Comparison of ENCODE assay signal across 25 cellular contexts in genomic region chr6:110720066-110720465, GRCh38.
DNase-seq lines count a peak whose midpoint lies in the region; ATAC-seq and TF ChIP-seq lines count a peak whose summit lies in the region.
"Had no signal": no experiment of that assay in that cellular context is flagged by ENCODE, and none has a peak within 500 bp of the region (broad histone marks: within the 10 kb centered on the region; RNA-seq: fewer than 3 reads in every experiment).

No MANE protein-coding gene starts in this region.

- H3K9me3 ChIP-seq in mammary epithelial cell (replicated peaks; ENCODE audit: insufficient read depth, low read length) (no peaks in the 10 kb centered on the region), HAP-1 (no peaks in the 10 kb centered on the region)
- no peaks in the 10 kb centered on the region for H3K9me3 ChIP-seq in CD8-positive, alpha-beta T cell (ENCODE audit: low read length)
- H3K9me3 ChIP-seq: BE2C had no signal

- no peak overlapping the region for H2AFZ ChIP-seq in mammary epithelial cell (ENCODE audit: low read depth, low read length)

- H3K27me3 ChIP-seq in mammary epithelial cell (ENCODE audit: insufficient read depth, low read length) (no peaks in the 10 kb centered on the region), HAP-1 (ENCODE audit: low read depth) (no peaks in the 10 kb centered on the region)
- no peaks in the 10 kb centered on the region for H3K27me3 ChIP-seq in CD8-positive, alpha-beta T cell (ENCODE audit: insufficient read depth, low read length)
- H3K27me3 ChIP-seq: BE2C had no signal

- dilution Hi-C loops in mammary epithelial cell (cut with HindIII; ENCODE audit: low sequenced_read_pairs), result no loop called here

- no TSS peak for BruUV-seq in mammary epithelial cell (replicated peaks; lab: Mats Ljungman, UMichigan)
- no TSS peak for BruUV-seq in MCF 10A (replicated peaks; lab: Mats Ljungman, UMichigan)

- intact Hi-C loops in mammary epithelial cell (cut with micrococcal nuclease), result no loop called here
- intact Hi-C loops in MCF 10A (cut with micrococcal nuclease), result no loop called here
- intact Hi-C loops in CD8-positive, alpha-beta T cell (cut with DNase I, micrococcal nuclease), result no loop called here

- H3K4me1 Mint-ChIP-seq in MCF 10A (ENCODE audit: insufficient read depth, unreplicated experiment), result no peaks in the 10 kb centered on the region
- no peaks in the 10 kb centered on the region for H3K4me1 Mint-ChIP-seq in CD8-positive, alpha-beta T cell (ENCODE audit: low read depth)
- H3K4me1 Mint-ChIP-seq: CD14-positive monocyte had no signal

- no peaks in the 10 kb centered on the region for H3K9me3 Mint-ChIP-seq in MCF 10A (ENCODE audit: unreplicated experiment)
- no peaks in the 10 kb centered on the region for H3K9me3 Mint-ChIP-seq in CD8-positive, alpha-beta T cell
- H3K9me3 Mint-ChIP-seq: CD14-positive monocyte had no signal

- CTCF ChIA-PET in mammary epithelial cell (lab: Charles Lee; ENCODE audit: low non-redundant PET), result no interaction called here
- CTCF ChIA-PET in MCF 10A (lab: Yijun Ruan, JAX), result interaction anchor here (1.1 kb wide), 1 partner anchor 38 kb away, joined by 3 read pairs; no protein-coding TSS in a partner anchor
- CTCF ChIA-PET in CD8-positive, alpha-beta T cell (lab: Charles Lee), result no interaction called here

- no peak overlapping the region for H3K4me3 ChIP-seq in mammary epithelial cell (replicated peaks in 1 of 3; ENCODE audit: insufficient read depth in 1 of 3, low read depth in 2 of 3, low read length in 3 of 3)
- no peak overlapping the region for H3K4me3 ChIP-seq in HAP-1
- H3K4me3 ChIP-seq in CD8-positive, alpha-beta T cell (ENCODE audit: low read depth, low read length), result no peak overlapping the region
- H3K4me3 ChIP-seq: SK-N-MC had no signal

- WGBS in mammary epithelial cell (ENCODE audit: low coverage, missing lambda C conversion rate), result 78% methylated on average over 2 of the region's 3 CpGs

- DNase-seq in mammary epithelial cell, result peak; percentile 50
- no peak for DNase-seq in MCF 10A (ENCODE audit: unreplicated experiment)
- DNase-seq in epithelial cell of prostate (ENCODE audit: low read depth, low spot score), result peak; percentile 20
- peak; percentile 26 for DNase-seq in globus pallidus (ENCODE audit: low spot score)
- DNase-seq in HAP-1 (ENCODE audit: low spot score in 2 of 2), result no peak
- DNase-seq in CD8-positive, alpha-beta T cell, result no peak
- DNase-seq in LoVo (ENCODE audit: low spot score), result no peak
- DNase-seq: BE2C, DMS153, DND-41, H7, KBM-7, MM.1S, NCI-H1048, NCI-H1417, NCI-H1694, NCI-H2029 treated with DMSO at 0.1 percent for 48 hours, NCI-H446 treated with DMSO at 0.1 percent for 48 hours, NCI-H526, SHP77 treated with DMSO at 0.1 percent for 48 hours had no signal

- H3K36me3 Mint-ChIP-seq in MCF 10A (ENCODE audit: insufficient read depth, unreplicated experiment), result no peaks in the 10 kb centered on the region
- H3K36me3 Mint-ChIP-seq in CD8-positive, alpha-beta T cell, result peaks cover 10% of the 10 kb centered on the region

- H3K36me3 ChIP-seq in mammary epithelial cell (ENCODE audit: insufficient read depth, low read length) (no peaks in the 10 kb centered on the region), HAP-1 (replicated peaks) (no peaks in the 10 kb centered on the region)
- H3K36me3 ChIP-seq in CD8-positive, alpha-beta T cell (ENCODE audit: insufficient read depth, low read length), result no peaks in the 10 kb centered on the region
- H3K36me3 ChIP-seq: BE2C had no signal

- POLR2A ChIA-PET in MCF 10A (lab: Yijun Ruan, JAX), result interaction anchor here (1.1 kb wide), 1 partner anchor 9 kb away, joined by 3 read pairs; no protein-coding TSS in a partner anchor
- POLR2A ChIA-PET in CD8-positive, alpha-beta T cell (lab: Charles Lee), result no interaction called here

- no peaks in the 10 kb centered on the region for H3K27me3 Mint-ChIP-seq in MCF 10A (ENCODE audit: insufficient read depth, unreplicated experiment)
- no peaks in the 10 kb centered on the region for H3K27me3 Mint-ChIP-seq in CD8-positive, alpha-beta T cell (ENCODE audit: low read depth)

- H3K9ac ChIP-seq in mammary epithelial cell (ENCODE audit: insufficient read depth, low read length), result no peak overlapping the region

- H3K4me3 Mint-ChIP-seq in MCF 10A (ENCODE audit: unreplicated experiment), result no peak overlapping the region
- no peak overlapping the region for H3K4me3 Mint-ChIP-seq in CD8-positive, alpha-beta T cell
- H3K4me3 Mint-ChIP-seq: CD14-positive monocyte had no signal

- TF ChIP-seq CTCF in mammary epithelial cell (conservative IDR thresholded peaks at IDR 0.05 in 1 of 2, IDR thresholded peaks at IDR 0.05 in 1 of 2; ENCODE audit: extremely low read depth in 1 of 2, insufficient read depth in 1 of 2, low read depth in 1 of 2, low read length in 2 of 2) (no peak), MCF 10A (IDR thresholded peaks at IDR 0.05; ENCODE audit: unreplicated experiment) (no peak)
- TF ChIP-seq CTCF in CD8-positive, alpha-beta T cell (IDR thresholded peaks at IDR 0.05), result no peak

- H3K27ac ChIP-seq in mammary epithelial cell (ENCODE audit: insufficient read depth, low read depth, low read length) (no peak overlapping the region), epithelial cell of prostate (no peak overlapping the region)
- H3K27ac ChIP-seq in CD8-positive, alpha-beta T cell (ENCODE audit: low read depth, low read length), result no peak overlapping the region
- H3K27ac ChIP-seq: 22Rv1, SK-N-MC had no signal

- H3K4me2 ChIP-seq in mammary epithelial cell (ENCODE audit: insufficient read depth, low read depth, low read length), result no peak overlapping the region

- H3K27ac Mint-ChIP-seq in MCF 10A (ENCODE audit: low read depth, unreplicated experiment), result no peak overlapping the region
- no peak overlapping the region for H3K27ac Mint-ChIP-seq in CD8-positive, alpha-beta T cell

- no peak for ATAC-seq in HG03565 (IDR thresholded peaks at IDR 0.05; ENCODE audit: unreplicated experiment)
- no peak for ATAC-seq in CD8-positive, alpha-beta T cell
- ATAC-seq: Panc1 had no signal

- H3K4me1 ChIP-seq in mammary epithelial cell (ENCODE audit: insufficient read depth, low read length), result no peaks in the 10 kb centered on the region
- H3K4me1 ChIP-seq in HAP-1, result peaks cover 4% of the 10 kb centered on the region; the same call in 1 of the 2 replicates
- no peaks in the 10 kb centered on the region for H3K4me1 ChIP-seq in CD8-positive, alpha-beta T cell (ENCODE audit: insufficient read depth, low read length)
- H3K4me1 ChIP-seq: BE2C had no signal

- H3K79me2 ChIP-seq in mammary epithelial cell (ENCODE audit: insufficient read depth, low read length), result no peaks in the 10 kb centered on the region

- no peaks in the 10 kb centered on the region for H4K20me1 ChIP-seq in mammary epithelial cell (ENCODE audit: insufficient read depth, low read length)

- in situ Hi-C loops in mammary epithelial cell (cut with MboI; ENCODE audit: low sequenced_read_pairs in 2 of 2) (no loop called here), HAP-1 (cut with MboI; ENCODE audit: low sequenced_read_pairs) (no loop called here)

Comparison
In these comparisons a context has a peak if more than half of its experiments do, and no peak if none do; other contexts are left out.
1. DNase-seq: peak in mammary epithelial cell (single experiment), epithelial cell of prostate (single experiment) and globus pallidus (single experiment); none in MCF 10A (single experiment), HAP-1 (0 of 2), CD8-positive, alpha-beta T cell (0 of 7) and LoVo (single experiment).